Comparison of ENCODE assay signal across 12 cellular contexts in genomic region chr6:111894951-111895350, GRCh38. TPM values are rescaled to one million over a fixed set of nuclear protein-coding genes. Genes with fewer than 3 reads are reported as not detected.
DNase-seq lines count a peak whose midpoint lies in the region; ATAC-seq and TF ChIP-seq lines count a peak whose summit lies in the region.
"Had no signal": no experiment of that assay in that cellular context is flagged by ENCODE, and none has a peak within 500 bp of the region (broad histone marks: within the 10 kb centered on the region; RNA-seq: fewer than 3 reads in every experiment).

No MANE protein-coding gene starts in this region.

- POLR2A ChIA-PET in OCI-LY7 (lab: Charles Lee) = interaction anchor here (0.6 kb wide), 1 partner anchor 160 kb away, joined by 3 read pairs; no protein-coding TSS in a partner anchor

- no peaks in the 10 kb centered on the region for H3K9me3 Mint-ChIP-seq in HFFc6
- H3K9me3 Mint-ChIP-seq: CD14-positive monocyte; CD8-positive, alpha-beta T cell had no signal

- ATAC-seq in HG03354 (IDR thresholded peaks at IDR 0.05; ENCODE audit: poor library complexity, severe bottlenecking, unreplicated experiment) (no peak), HG03378 (IDR thresholded peaks at IDR 0.05; ENCODE audit: unreplicated experiment) (no peak)
- ATAC-seq: CD8-positive, alpha-beta T cell; HepG2 had no signal

- H3K27ac ChIP-seq in osteoblast (ENCODE audit: low read depth, low read length) (peak overlapping the region; percentile 14), OCI-LY7 (ENCODE audit: low read depth, low read length, poor library complexity, severe bottlenecking) (no peak overlapping the region)

- intact Hi-C loops in OCI-LY7 (cut with micrococcal nuclease; ENCODE audit: unreplicated experiment) = loop anchor here (5.0 kb wide), 1 partner anchor 37 kb away; no protein-coding TSS in a partner anchor

- H3K27me3 Mint-ChIP-seq in HFFc6 (ENCODE audit: insufficient read depth) = no peaks in the 10 kb centered on the region

- H3K9me2 ChIP-seq in OCI-LY7 (ENCODE audit: insufficient read depth, low read length) = no peaks in the 10 kb centered on the region

- H3K27ac Mint-ChIP-seq in HFFc6 = peak overlapping the region; percentile 73; the same call in 1 of the 2 replicates
- H3K27ac Mint-ChIP-seq: CD14-positive monocyte; CD8-positive, alpha-beta T cell had no signal

- H3K4me2 ChIP-seq in osteoblast (ENCODE audit: insufficient read depth, low read length) (peak overlapping the region; percentile 2), OCI-LY7 (ENCODE audit: low read length) (no peak overlapping the region)

- TF ChIP-seq CTCF in HFFc6 (IDR thresholded peaks at IDR 0.05) (no peak), osteoblast (IDR thresholded peaks at IDR 0.05; ENCODE audit: extremely low read depth, low read depth, low read length) (no peak), OCI-LY7 (conservative IDR thresholded peaks at IDR 0.05; ENCODE audit: low read length) (no peak)

- BruUV-seq in OCI-LY7 (replicated peaks; lab: Mats Ljungman, UMichigan) = no TSS peak

- H3K79me2 ChIP-seq in osteoblast (ENCODE audit: insufficient read depth, low read length) = no peaks in the 10 kb centered on the region
- H3K79me2 ChIP-seq in OCI-LY7 (ENCODE audit: insufficient read depth, low read depth, low read length) = no peaks in the 10 kb centered on the region

- H4K20me1 ChIP-seq in osteoblast (ENCODE audit: insufficient read depth, low read length) = no peaks in the 10 kb centered on the region
- no peaks in the 10 kb centered on the region for H4K20me1 ChIP-seq in OCI-LY7 (ENCODE audit: insufficient read depth, low read length)

- H2AFZ ChIP-seq in osteoblast (ENCODE audit: low read length) (no peak overlapping the region), OCI-LY7 (ENCODE audit: low read length) (no peak overlapping the region)

- H3K36me3 ChIP-seq in osteoblast (ENCODE audit: insufficient read depth, low read length) (no peaks in the 10 kb centered on the region), OCI-LY7 (ENCODE audit: insufficient read depth, low read length) (no peaks in the 10 kb centered on the region)

- CTCF ChIA-PET in OCI-LY7 (lab: Charles Lee; ENCODE audit: unreplicated experiment) = no interaction called here

- H3K4me1 ChIP-seq in osteoblast (ENCODE audit: insufficient read depth, low read length) = peaks cover 12% of the 10 kb centered on the region
- H3K4me1 ChIP-seq in OCI-LY7 (ENCODE audit: insufficient read depth, low read length, poor library complexity, severe bottlenecking) = no peaks in the 10 kb centered on the region

- DNase-seq in EH (ENCODE audit: low read depth) = peak; percentile 48
- DNase-seq in HFFc6 = no peak
- DNase-seq in fibroblast of peridontal ligament (ENCODE audit: extremely low read depth) = peak; percentile 84
- peak; percentile 30 for DNase-seq in osteoblast (ENCODE audit: insufficient read length, low spot score, missing footprints)
- no peak for DNase-seq in OCI-LY7 (ENCODE audit: low spot score)
- DNase-seq: CD8-positive, alpha-beta T cell; COR-L47; DND-41 had no signal

- H3K4me1 Mint-ChIP-seq in HFFc6 (ENCODE audit: low read depth) = peaks cover 39% of the 10 kb centered on the region

- H3K4me3 Mint-ChIP-seq in HFFc6 = no peak overlapping the region
- H3K4me3 Mint-ChIP-seq: CD14-positive monocyte; CD8-positive, alpha-beta T cell had no signal

- H3K36me3 Mint-ChIP-seq in HFFc6 (ENCODE audit: low read depth) = no peaks in the 10 kb centered on the region
- H3K36me3 Mint-ChIP-seq: CD14-positive monocyte; CD8-positive, alpha-beta T cell had no signal

- no peak overlapping the region for H3K4me3 ChIP-seq in osteoblast (ENCODE audit: insufficient read depth, low read length)
- no peak overlapping the region for H3K4me3 ChIP-seq in OCI-LY7 (ENCODE audit: low read depth, low read length, poor library complexity, severe bottlenecking)

- H3K9me3 ChIP-seq in osteoblast (ENCODE audit: low read depth, low read length) (no peaks in the 10 kb centered on the region), OCI-LY7 (ENCODE audit: low read length) (no peaks in the 10 kb centered on the region)

- H3K27me3 ChIP-seq in osteoblast (ENCODE audit: insufficient read depth, low read length) = no peaks in the 10 kb centered on the region

RNA-seq across cellular contexts. Expression of gene FYN, which starts 21.7 kb away (rescaled TPM):
- 10 to 100 TPM; 41.5 to 59.9 (median 49.7) TPM for total RNA-seq in HFFc6 (2021; fragmentation: NEBNext Ultra II Directional; extraction: Animal tissue kit (Norgen Biotek cat#: 25700))
- total RNA-seq in osteoblast = 104 and 106 TPM in 2 replicates
- 57.3 and 65.3 TPM in 2 replicates for total RNA-seq in OCI-LY7 (2014; rRNA removed; shearing (Covaris generic))
- total RNA-seq in OCI-LY7 (2022) = 92.9 and 109 TPM in 2 replicates

Comparison
In these comparisons a context has a peak if more than half of its experiments do, and no peak if none do; other contexts are left out.
1. DNase-seq: peak in EH (single experiment), fibroblast of peridontal ligament (single experiment) and osteoblast (single experiment); none in HFFc6 (single experiment) and OCI-LY7 (single experiment).